ENCODE assay signal across 15 cellular contexts in the genomic region with DNA sequence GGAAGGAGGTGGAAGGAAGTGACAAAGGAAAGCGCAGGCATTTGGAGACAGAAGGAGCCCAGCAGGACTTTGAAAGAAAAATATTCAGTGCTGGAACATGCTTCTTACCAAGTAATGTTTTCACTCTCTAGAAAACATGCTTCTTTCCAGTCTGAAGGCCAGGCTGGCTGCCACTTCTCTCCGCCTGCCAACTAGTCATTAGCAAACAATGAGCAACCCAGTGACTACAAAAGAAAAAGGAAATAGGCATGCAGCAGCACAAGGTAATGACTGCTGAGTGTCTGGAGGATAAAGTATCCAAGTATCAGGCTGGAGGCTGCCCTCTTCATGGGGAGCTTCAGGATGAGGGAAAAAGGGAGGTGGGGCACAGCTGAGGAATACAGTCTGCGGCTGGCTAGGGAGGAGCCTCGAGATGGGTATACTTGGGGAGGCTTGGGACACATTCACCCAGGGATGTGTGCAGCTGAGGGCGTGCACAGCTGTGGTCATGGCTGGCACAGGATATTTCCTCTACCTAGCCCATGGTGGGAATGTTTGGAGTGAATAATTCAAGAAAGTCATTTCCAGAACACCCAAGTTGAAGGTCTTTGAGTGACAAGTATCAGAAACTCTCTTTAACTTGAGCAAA.
DNase-seq lines count a peak whose midpoint lies in the region; ATAC-seq and TF ChIP-seq lines count a peak whose summit lies in the region.
"Had no signal": no experiment of that assay in that cellular context is flagged by ENCODE, and none has a peak within 500 bp of the region (broad histone marks: within the 10 kb centered on the region; RNA-seq: fewer than 3 reads in every experiment).

No MANE protein-coding gene starts in this region.

- CTCF ChIA-PET in RWPE1 (lab: Yijun Ruan, JAX): interaction anchor here (0.7 to 1.3 kb wide), 9 partner anchors 8 to 210 kb away, joined by 3 to 17 read pairs (median 6); no protein-coding TSS in a partner anchor

- no peaks in the 10 kb centered on the region for H4K20me1 ChIP-seq in hepatocyte (ENCODE audit: insufficient read depth, poor library complexity, severe bottlenecking)

- no peak for TF ChIP-seq EP300 in stomach (IDR thresholded peaks at IDR 0.05)

- intact Hi-C loops in stomach (cut with DNase I; ENCODE audit: low total_unique reads): no loop called here
- intact Hi-C loops in gastrocnemius medialis (cut with DNase I; ENCODE audit: low total_unique reads): no loop called here

- H3K4me3 ChIP-seq in MG63: no peak overlapping the region
- no peak overlapping the region for H3K4me3 ChIP-seq in foreskin fibroblast (ENCODE audit: low read depth in 1 of 2, low read length in 2 of 2)
- no peak overlapping the region for H3K4me3 ChIP-seq in stomach
- no peak overlapping the region for H3K4me3 ChIP-seq in hepatocyte
- H3K4me3 ChIP-seq in gastrocnemius medialis: no peak overlapping the region

- 33 to 66% (median 39%) methylated on average over 5 of the region's 5 CpGs for WGBS in stomach, 5 donors
- 82% methylated on average over 5 of the region's 5 CpGs for WGBS in hepatocyte (ENCODE audit: low lambda C conversion rate, missing lambda C conversion rate)

- POLR2A ChIA-PET in RWPE1 (lab: Yijun Ruan, JAX; ENCODE audit: low non-redundant PET): no interaction called here

- DNase-seq in MG63 (peak; percentile 81), RWPE1 (ENCODE audit: low spot score) (no peak), foreskin fibroblast (peak; percentile 16 to 57), stomach (peak; percentile 70), hepatocyte (ENCODE audit: low spot score) (no peak), gastrocnemius medialis (no peak), erythroblast (lab: John Stamatoyannopoulos, UW) (no peak)
- DNase-seq: activated T-cell treated with anti-CD3 and anti-CD28 coated beads for 4 hours; DMS 273 treated with DMSO at 0.1 percent for 48 hours; esophagus squamous epithelium; left cardiac atrium; NCI-H187 treated with DMSO at 0.1 percent for 48 hours; Right ventricle myocardium superior; stimulated activated naive CD4-positive, alpha-beta T cell treated with Interleukin-2 at 50 U/mL for 16 hours had no signal

- H3K9me3 ChIP-seq in MG63 (no peaks in the 10 kb centered on the region), stomach (no peaks in the 10 kb centered on the region), hepatocyte (ENCODE audit: low read depth) (no peaks in the 10 kb centered on the region), gastrocnemius medialis (no peaks in the 10 kb centered on the region)
- H3K9me3 ChIP-seq: esophagus squamous epithelium had no signal

- no peaks in the 10 kb centered on the region for H3K79me2 ChIP-seq in hepatocyte

- H3K36me3 ChIP-seq in MG63 (no peaks in the 10 kb centered on the region), stomach (no peaks in the 10 kb centered on the region), hepatocyte (replicated peaks; ENCODE audit: insufficient read depth, low read depth) (no peaks in the 10 kb centered on the region), gastrocnemius medialis (no peaks in the 10 kb centered on the region)
- H3K36me3 ChIP-seq: esophagus squamous epithelium had no signal

- TF ChIP-seq POLR2A in stomach (IDR thresholded peaks at IDR 0.05) (no peak), gastrocnemius medialis (IDR thresholded peaks at IDR 0.05) (no peak), erythroblast (IDR thresholded peaks at IDR 0.05; ENCODE audit: low read length) (no peak)

- H3K27ac ChIP-seq in RWPE1 (peak overlapping the region; percentile 61), stomach (peak overlapping the region in 1 of 5 donors; percentile 52), hepatocyte (no peak overlapping the region), gastrocnemius medialis (no peak overlapping the region)
- H3K27ac ChIP-seq: esophagus squamous epithelium had no signal

- H2AFZ ChIP-seq in hepatocyte: no peak overlapping the region

- TF ChIP-seq CTCF in RWPE1 (conservative IDR thresholded peaks at IDR 0.05; ENCODE audit: low read depth) (no peak), foreskin fibroblast (IDR thresholded peaks at IDR 0.05; ENCODE audit: low read depth, low read length) (no peak), stomach (IDR thresholded peaks at IDR 0.05) (no peak), hepatocyte (IDR thresholded peaks at IDR 0.05; ENCODE audit: poor library complexity) (no peak), gastrocnemius medialis (IDR thresholded peaks at IDR 0.05 in 4 of 5, conservative IDR thresholded peaks at IDR 0.05 in 1 of 5) (no peak)

- no peak for ATAC-seq in gastrocnemius medialis
- no peak for ATAC-seq in HG02973 (IDR thresholded peaks at IDR 0.05; ENCODE audit: unreplicated experiment)
- ATAC-seq: left cardiac atrium had no signal

- H3K27me3 ChIP-seq in MG63 (no peaks in the 10 kb centered on the region), stomach (peaks cover 0 to 4% (median 0%) of the 10 kb centered on the region in 3 donors), hepatocyte (peaks cover 6% of the 10 kb centered on the region), gastrocnemius medialis (no peaks in the 10 kb centered on the region)
- H3K27me3 ChIP-seq: esophagus squamous epithelium had no signal

- no peaks in the 10 kb centered on the region for H3K9me2 ChIP-seq in hepatocyte (replicated peaks; ENCODE audit: insufficient read depth)

- H3K4me2 ChIP-seq in hepatocyte: no peak overlapping the region

- in situ Hi-C loops in gastrocnemius medialis (cut with MboI; ENCODE audit: low sequenced_read_pairs in 4 of 4): no loop called here

- H3K4me1 ChIP-seq in stomach: peaks cover 7 to 16% (median 13%) of the 10 kb centered on the region in 4 donors
- H3K4me1 ChIP-seq in hepatocyte (ENCODE audit: insufficient read depth): no peaks in the 10 kb centered on the region
- no peaks in the 10 kb centered on the region for H3K4me1 ChIP-seq in gastrocnemius medialis

Comparison
In these comparisons a context has a peak if more than half of its experiments do, and no peak if none do; other contexts are left out.
1. DNase-seq: peak in MG63 (single experiment), foreskin fibroblast (2 of 2) and stomach (single experiment); none in RWPE1 (single experiment), hepatocyte (single experiment), gastrocnemius medialis (0 of 2) and erythroblast (0 of 2).